In genomic region chr6:31958412-31958740, GRCh38 we compare ENCODE assay signal across 6 cellular contexts. TPM values are rescaled to one million over a fixed set of nuclear protein-coding genes. Genes with fewer than 3 reads are reported as not detected.
A peak's percentile ranks its signal among the peaks of the same experiment; 100 is the strongest.
DNase-seq lines count a peak whose midpoint lies in the region; ATAC-seq, FAIRE-seq and TF ChIP-seq lines count a peak whose summit lies in the region.

No MANE protein-coding gene starts in this region.

- peak; percentile 5 for ATAC-seq in HG03103 (IDR thresholded peaks at IDR 0.05; ENCODE audit: low read depth, unreplicated experiment)

- intact Hi-C loops in mammary epithelial cell (cut with micrococcal nuclease) = loop anchor here (10.0 kb wide), 1 partner anchor 414 kb away; the partner anchor contains the start of genes ATP6V1G2, DDX39B and NFKBIL1

- in situ Hi-C loops in mammary epithelial cell (cut with MboI; ENCODE audit: low sequenced_read_pairs in 2 of 2) = loop anchor here in 1 of 2 donors (10.0 kb wide), 1 partner anchor 54 kb away; the partner anchor contains the start of gene ZBTB12

- H3K27ac ChIP-seq in mammary epithelial cell (ENCODE audit: insufficient read depth, low read depth, low read length) (peak overlapping the region; percentile 79), neuronal stem cell (replicated peaks; ENCODE audit: low read length) (no peak overlapping the region)

- H3K27me3 ChIP-seq in mammary epithelial cell (ENCODE audit: insufficient read depth, low read length) = no peaks in the 10 kb centered on the region
- no peaks in the 10 kb centered on the region for H3K27me3 ChIP-seq in neuronal stem cell (ENCODE audit: control insufficient read depth in 3 of 3, insufficient read depth in 3 of 3, low read depth in 1 of 3, low read length in 3 of 3)

- no TSS peak for BruUV-seq in mammary epithelial cell (replicated peaks; lab: Mats Ljungman, UMichigan)

- dilution Hi-C loops in mammary epithelial cell (cut with HindIII; ENCODE audit: low sequenced_read_pairs) = no loop called here

- peaks cover 12% of the 10 kb centered on the region for H3K4me1 ChIP-seq in mammary epithelial cell (ENCODE audit: insufficient read depth, low read length)
- peaks cover 9 to 12% of the 10 kb centered on the region in 2 donors for H3K4me1 ChIP-seq in neuronal stem cell (ENCODE audit: control insufficient read depth in 2 of 2, insufficient read depth in 1 of 2, low read depth in 1 of 2, low read length in 2 of 2)

- peak overlapping the region; percentile 94 for H3K23ac ChIP-seq in neuronal stem cell (ENCODE audit: low read depth, low read length, poor library complexity)

- no peak overlapping the region for H2BK15ac ChIP-seq in neuronal stem cell (ENCODE audit: low read length)

- H4K20me1 ChIP-seq in mammary epithelial cell (ENCODE audit: insufficient read depth, low read length) = no peaks in the 10 kb centered on the region

- peaks cover 9% of the 10 kb centered on the region for H3K79me1 ChIP-seq in neuronal stem cell (ENCODE audit: low read depth, low read length)

- CTCF ChIA-PET in mammary epithelial cell (lab: Charles Lee; ENCODE audit: low non-redundant PET) = no interaction called here

- no peak for DNase-seq in mammary epithelial cell
- DNase-seq in neuronal stem cell (ENCODE audit: low spot score) = no peak
- DNase-seq in RCC 7860 (ENCODE audit: low spot score) = no peak
- DNase-seq in NCI-H446 treated with DMSO at 0.1 percent for 48 hours (lab: John Stamatoyannopoulos, UW) = no peak
- DNase-seq in COLO829 (ENCODE audit: low spot score) = no peak

- peaks cover 42% of the 10 kb centered on the region for H3K79me2 ChIP-seq in mammary epithelial cell (ENCODE audit: insufficient read depth, low read length)

- TF ChIP-seq CTCF in mammary epithelial cell (conservative IDR thresholded peaks at IDR 0.05 in 1 of 2, IDR thresholded peaks at IDR 0.05 in 1 of 2; ENCODE audit: extremely low read depth in 1 of 2, insufficient read depth in 1 of 2, low read depth in 1 of 2, low read length in 2 of 2) = no peak

- H2AFZ ChIP-seq in mammary epithelial cell (ENCODE audit: low read depth, low read length) (peak overlapping the region; percentile 98), neuronal stem cell (ENCODE audit: low read length) (peak overlapping the region; percentile 86)

- no peak overlapping the region for H2BK120ac ChIP-seq in neuronal stem cell (ENCODE audit: low read depth, low read length)

- H3K4me2 ChIP-seq in mammary epithelial cell (ENCODE audit: insufficient read depth, low read depth, low read length) (peak overlapping the region; percentile 76), neuronal stem cell (ENCODE audit: insufficient read depth, low read length, poor library complexity, severe bottlenecking) (peak overlapping the region; percentile 74)

- H3K9ac ChIP-seq in mammary epithelial cell (ENCODE audit: insufficient read depth, low read length) = peak overlapping the region; percentile 92
- peak overlapping the region; percentile 89 for H3K9ac ChIP-seq in neuronal stem cell (ENCODE audit: low read depth, low read length, poor library complexity)

- FAIRE-seq in RCC 7860 (lab: Jason Lieb, UNC) = no peak

- no peak overlapping the region for H4K8ac ChIP-seq in neuronal stem cell (ENCODE audit: low read depth, low read length)

- H3K4me3 ChIP-seq in mammary epithelial cell (replicated peaks in 1 of 3; ENCODE audit: insufficient read depth in 1 of 3, low read depth in 2 of 3, low read length in 3 of 3) (peak overlapping the region; percentile 82 to 95 (median 92)), neuronal stem cell (ENCODE audit: low read length in 2 of 2) (peak overlapping the region; percentile 79 to 83)

- peak overlapping the region; percentile 76 for H3K18ac ChIP-seq in neuronal stem cell (ENCODE audit: low read length)

- no peak overlapping the region for H2AK5ac ChIP-seq in neuronal stem cell (ENCODE audit: low read depth, low read length)

- no peak overlapping the region for H3K4ac ChIP-seq in neuronal stem cell (ENCODE audit: low read length)

- no peaks in the 10 kb centered on the region for H3K9me3 ChIP-seq in mammary epithelial cell (replicated peaks; ENCODE audit: insufficient read depth, low read length)
- H3K9me3 ChIP-seq in neuronal stem cell (replicated peaks in 1 of 2; ENCODE audit: control insufficient read depth in 2 of 2, insufficient read depth in 1 of 2, low read depth in 1 of 2, low read length in 2 of 2) = no peaks in the 10 kb centered on the region

- H2BK12ac ChIP-seq in neuronal stem cell (ENCODE audit: low read length) = no peak overlapping the region

- no peak overlapping the region for H2BK5ac ChIP-seq in neuronal stem cell (ENCODE audit: low read length)

- H3K36me3 ChIP-seq in mammary epithelial cell (ENCODE audit: insufficient read depth, low read length) (peaks cover 13% of the 10 kb centered on the region), neuronal stem cell (replicated peaks in 1 of 2; ENCODE audit: control insufficient read depth in 2 of 2, insufficient read depth in 2 of 2, low read length in 2 of 2) (peaks cover 44 to 72% of the 10 kb centered on the region in 2 donors)

- no peak overlapping the region for H4K91ac ChIP-seq in neuronal stem cell (ENCODE audit: low read depth, low read length, poor library complexity)

- peak overlapping the region; percentile 22 for H3K14ac ChIP-seq in neuronal stem cell (ENCODE audit: low read length)

- 2% methylated on average over 10 of the region's 11 CpGs for WGBS in mammary epithelial cell (ENCODE audit: low coverage, missing lambda C conversion rate)
- no CpG with 5 or more reads among the region's 11 CpGs for WGBS in neuronal stem cell (ENCODE audit: extremely low coverage in 2 of 2, insufficient read length in 2 of 2, insufficient replicate concordance in 1 of 2), 2 donors

RNA-seq across cellular contexts. Expression of gene NELFE, which starts 0.4 kb away (rescaled TPM):
- 10 to 100 TPM; 69.7 to 77.7 TPM for total RNA-seq in mammary epithelial cell
- 64.6 TPM for polyA plus RNA-seq in mammary epithelial cell
- polyA minus RNA-seq in mammary epithelial cell = 62.5 TPM
- polyA plus RNA-seq in neuronal stem cell (2013, experiment 1 of 2) = 68.9 TPM
- polyA plus RNA-seq in neuronal stem cell (2013, experiment 2 of 2) = 65.5 TPM

RNA-seq across cellular contexts. Expression of gene SKIC2, which starts 0.6 kb away (rescaled TPM):
- 10 to 100 TPM; 46.7 to 51.1 TPM for total RNA-seq in mammary epithelial cell
- polyA plus RNA-seq in mammary epithelial cell = 35.4 TPM
- 92.8 TPM for polyA minus RNA-seq in mammary epithelial cell
- polyA plus RNA-seq in neuronal stem cell (2013, experiment 1 of 2) = 19.1 TPM
- 19.7 TPM for polyA plus RNA-seq in neuronal stem cell (2013, experiment 2 of 2)

RNA-seq across cellular contexts. Expression of gene CFB, which starts 12.5 kb away (rescaled TPM):
- total RNA-seq in mammary epithelial cell = 1 to 10 TPM; 1.7 to 7.9 TPM
- polyA plus RNA-seq in mammary epithelial cell = 2.0 TPM
- polyA minus RNA-seq in mammary epithelial cell = 36.6 TPM
- 0.35 TPM for polyA plus RNA-seq in neuronal stem cell (2013, experiment 1 of 2)
- 0.42 TPM for polyA plus RNA-seq in neuronal stem cell (2013, experiment 2 of 2)

RNA-seq across cellular contexts. Expression of gene DXO, which starts 13.6 kb away (rescaled TPM):
- total RNA-seq in mammary epithelial cell = 10 to 100 TPM; 15.7 to 24.1 TPM
- 13.4 TPM for polyA plus RNA-seq in mammary epithelial cell
- polyA minus RNA-seq in mammary epithelial cell = 14.6 TPM
- polyA plus RNA-seq in neuronal stem cell (2013, experiment 1 of 2) = 17.0 TPM
- polyA plus RNA-seq in neuronal stem cell (2013, experiment 2 of 2) = 15.7 TPM

RNA-seq across cellular contexts. Expression of gene C4A, which starts 23.5 kb away (rescaled TPM):
- 1 to 10 TPM; 4.2 to 4.4 TPM for total RNA-seq in mammary epithelial cell
- 2.0 TPM for polyA plus RNA-seq in mammary epithelial cell
- polyA minus RNA-seq in mammary epithelial cell = not detected
- polyA plus RNA-seq in neuronal stem cell (2013, experiment 1 of 2) = 1.1 TPM
- polyA plus RNA-seq in neuronal stem cell (2013, experiment 2 of 2) = 0.93 TPM
